26 cellular contexts compared by ENCODE assay signal in the genomic region with DNA sequence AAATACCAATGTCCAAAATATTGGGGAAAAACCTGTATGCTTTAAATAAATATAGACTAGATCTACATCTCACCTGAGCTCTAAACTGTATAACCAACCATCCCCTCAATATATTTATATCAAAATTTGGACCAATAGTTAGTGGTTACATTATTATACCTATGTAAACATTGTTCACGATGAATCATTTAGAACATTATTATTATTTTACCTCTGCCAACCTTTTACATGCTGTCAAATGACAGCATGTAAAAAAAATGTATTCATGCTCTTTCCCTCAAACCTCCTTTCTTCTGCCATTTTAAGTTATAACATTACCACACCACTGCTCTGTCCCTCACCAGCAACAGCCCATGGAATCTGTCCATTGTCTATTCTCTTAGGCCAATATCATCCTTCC. TPM values are rescaled to one million over a fixed set of nuclear protein-coding genes. Genes with fewer than 3 reads are reported as not detected.
DNase-seq lines count a peak whose midpoint lies in the region; ATAC-seq, FAIRE-seq and TF ChIP-seq lines count a peak whose summit lies in the region.
"Had no signal": no experiment of that assay in that cellular context is flagged by ENCODE, and none has a peak within 500 bp of the region (broad histone marks: within the 10 kb centered on the region; RNA-seq: fewer than 3 reads in every experiment).

No MANE protein-coding gene starts in this region.

- no peaks in the 10 kb centered on the region for H3K79me2 ChIP-seq in mammary epithelial cell (ENCODE audit: insufficient read depth, low read length)
- no peaks in the 10 kb centered on the region for H3K79me2 ChIP-seq in H1 (ENCODE audit: control insufficient read depth in 1 of 2, insufficient read depth in 2 of 2, low read length in 2 of 2)

- H3K27ac ChIP-seq in mammary epithelial cell (ENCODE audit: insufficient read depth, low read depth, low read length) = no peak overlapping the region
- no peak overlapping the region for H3K27ac ChIP-seq in breast epithelium
- H3K27ac ChIP-seq in RWPE2 (ENCODE audit: poor library complexity, severe bottlenecking) = no peak overlapping the region
- no peak overlapping the region for H3K27ac ChIP-seq in H1 (ENCODE audit: low read depth, low read length)
- H3K27ac ChIP-seq: 22Rv1, A549, BLaER1 had no signal

- H3K36me3 ChIP-seq in mammary epithelial cell (ENCODE audit: insufficient read depth, low read length) (no peaks in the 10 kb centered on the region), breast epithelium (no peaks in the 10 kb centered on the region), RWPE2 (ENCODE audit: low read depth) (no peaks in the 10 kb centered on the region), H1 (ENCODE audit: control insufficient read depth in 2 of 4, insufficient read depth in 4 of 4, low read length in 3 of 4) (no peaks in the 10 kb centered on the region; a peak in 1 of 8 replicates)
- H3K36me3 ChIP-seq: BE2C, BLaER1 had no signal

- H3K27me3 ChIP-seq in mammary epithelial cell (ENCODE audit: insufficient read depth, low read length) = no peaks in the 10 kb centered on the region
- H3K27me3 ChIP-seq in breast epithelium = no peaks in the 10 kb centered on the region
- H3K27me3 ChIP-seq in RWPE2 (ENCODE audit: insufficient read depth, poor library complexity, severe bottlenecking) = no peaks in the 10 kb centered on the region
- no peaks in the 10 kb centered on the region for H3K27me3 ChIP-seq in H1 (replicated peaks in 1 of 4; ENCODE audit: control insufficient read depth in 3 of 4, extremely low read depth in 1 of 4, insufficient read depth in 3 of 4, low read length in 3 of 4)
- H3K27me3 ChIP-seq: BLaER1 had no signal

- H3K4me3 ChIP-seq in mammary epithelial cell (replicated peaks in 1 of 3; ENCODE audit: insufficient read depth in 1 of 3, low read depth in 2 of 3, low read length in 3 of 3) (no peak overlapping the region), breast epithelium (no peak overlapping the region), RWPE2 (ENCODE audit: severe bottlenecking) (no peak overlapping the region), H1 (ENCODE audit: extremely low read depth in 1 of 4, insufficient read depth in 2 of 4, low read depth in 3 of 4, low read length in 4 of 4) (no peak overlapping the region)
- H3K4me3 ChIP-seq: A549, BLaER1 had no signal

- H2BK20ac ChIP-seq in H1 (ENCODE audit: low read length) = peak overlapping the region; percentile 88

- H4K91ac ChIP-seq in H1 (replicated peaks; ENCODE audit: insufficient read length, low read length) = no peak overlapping the region

- no peak for TF ChIP-seq RAD21 in H1 (IDR thresholded peaks at IDR 0.05 in 1 of 2, conservative IDR thresholded peaks at IDR 0.05 in 1 of 2; ENCODE audit: low read depth in 2 of 2, low read length in 2 of 2)

- H4K8ac ChIP-seq in H1 (ENCODE audit: extremely low read depth, insufficient read depth, low read length) = no peak overlapping the region

- H4K20me1 ChIP-seq in mammary epithelial cell (ENCODE audit: insufficient read depth, low read length) (no peaks in the 10 kb centered on the region), H1 (replicated peaks in 1 of 2; ENCODE audit: control insufficient read depth in 1 of 2, insufficient read depth in 2 of 2, low read length in 2 of 2) (no peaks in the 10 kb centered on the region)
- H4K20me1 ChIP-seq: BLaER1 had no signal

- no peak for TF ChIP-seq POLR2A in breast epithelium (IDR thresholded peaks at IDR 0.05)
- no peak for TF ChIP-seq POLR2A in H1 (IDR thresholded peaks at IDR 0.05; ENCODE audit: control extremely low read depth in 1 of 2, low read depth in 2 of 2, low read length in 2 of 2)
- TF ChIP-seq POLR2A in GM18505 (IDR thresholded peaks at IDR 0.05; ENCODE audit: borderline replicate concordance, extremely low read depth, insufficient read depth, insufficient read length) = no peak

- H2BK120ac ChIP-seq in H1 (replicated peaks; ENCODE audit: low read depth, low read length) = no peak overlapping the region

- no peak overlapping the region for H3K14ac ChIP-seq in H1 (ENCODE audit: insufficient read length)

- H3K9ac ChIP-seq in mammary epithelial cell (ENCODE audit: insufficient read depth, low read length) (no peak overlapping the region), H1 (replicated peaks in 1 of 4; ENCODE audit: extremely low read depth in 1 of 4, low read depth in 3 of 4, low read length in 3 of 4) (no peak overlapping the region)
- H3K9ac ChIP-seq: BLaER1 had no signal

- H3K23ac ChIP-seq in H1 (ENCODE audit: insufficient read length) = no peak overlapping the region

- DNase-seq in mammary epithelial cell (peak; percentile 2), breast epithelium (ENCODE audit: low spot score in 2 of 2) (no peak), RWPE2 (ENCODE audit: low spot score) (no peak), H1 (ENCODE audit: low read depth in 1 of 2, low spot score in 2 of 2) (no peak), EL (no peak), kidney tubule cell (ENCODE audit: low spot score) (no peak)
- DNase-seq: AML-193; BE2C; C1 segment of cervical spinal cord; CD4-positive, alpha-beta memory T cell; CD4-positive, CD25-positive, alpha-beta regulatory T cell; CD8-positive, alpha-beta memory T cell; COR-L47; DMS 273 treated with DMSO at 0.1 percent for 48 hours; DMS153; DMS53; DMS79; DND-41; GF-D8 had no signal

- peak; percentile 65 for ATAC-seq in RWPE2 (ENCODE audit: low read depth)
- no peak for ATAC-seq in GM18505 (IDR thresholded peaks at IDR 0.05; ENCODE audit: unreplicated experiment)
- ATAC-seq: A549 had no signal

- no peaks in the 10 kb centered on the region for H3K9me3 ChIP-seq in mammary epithelial cell (replicated peaks; ENCODE audit: insufficient read depth, low read length)
- H3K9me3 ChIP-seq in breast epithelium = no peaks in the 10 kb centered on the region
- no peaks in the 10 kb centered on the region for H3K9me3 ChIP-seq in RWPE2 (ENCODE audit: severe bottlenecking)
- no peaks in the 10 kb centered on the region for H3K9me3 ChIP-seq in H1 (ENCODE audit: insufficient read depth in 2 of 2, low read depth in 1 of 2, low read length in 1 of 2)
- H3K9me3 ChIP-seq: A549, BE2C, BLaER1 had no signal

- H3K4me2 ChIP-seq in mammary epithelial cell (ENCODE audit: insufficient read depth, low read depth, low read length) (no peak overlapping the region), H1 (ENCODE audit: insufficient read depth in 1 of 2, low read depth in 2 of 2, low read length in 2 of 2) (no peak overlapping the region)
- H3K4me2 ChIP-seq: A549, BLaER1 had no signal

- no peaks in the 10 kb centered on the region for H3K4me1 ChIP-seq in mammary epithelial cell (ENCODE audit: insufficient read depth, low read length)
- H3K4me1 ChIP-seq in breast epithelium = no peaks in the 10 kb centered on the region
- H3K4me1 ChIP-seq in RWPE2 (ENCODE audit: insufficient read depth, poor library complexity, severe bottlenecking) = no peaks in the 10 kb centered on the region
- peaks cover 0 to 3% (median 1%) of the 10 kb centered on the region in 4 experiments; a peak in 3 of 7 replicates for H3K4me1 ChIP-seq in H1 (replicated peaks in 1 of 4; ENCODE audit: control insufficient read depth in 3 of 4, insufficient read depth in 4 of 4, low read length in 3 of 4)
- H3K4me1 ChIP-seq: A549, BE2C, BLaER1 had no signal

- H2BK5ac ChIP-seq in H1 (ENCODE audit: low read depth, low read length) = no peak overlapping the region

- H3K18ac ChIP-seq in H1 (ENCODE audit: extremely low read depth, low read length) = no peak overlapping the region

- peak overlapping the region; percentile 57 for H3K4ac ChIP-seq in H1 (replicated peaks; ENCODE audit: insufficient read length, low read depth, low read length)

- dilution Hi-C loops in mammary epithelial cell (cut with HindIII; ENCODE audit: low sequenced_read_pairs) = no loop called here

- no peak overlapping the region for H2AK5ac ChIP-seq in H1 (ENCODE audit: low read depth, low read length)

- TF ChIP-seq CTCF in mammary epithelial cell (conservative IDR thresholded peaks at IDR 0.05 in 1 of 2, IDR thresholded peaks at IDR 0.05 in 1 of 2; ENCODE audit: extremely low read depth in 1 of 2, insufficient read depth in 1 of 2, low read depth in 1 of 2, low read length in 2 of 2) = no peak
- TF ChIP-seq CTCF in breast epithelium (IDR thresholded peaks at IDR 0.05) = no peak
- TF ChIP-seq CTCF in RWPE2 (IDR thresholded peaks at IDR 0.05; ENCODE audit: poor library complexity, severe bottlenecking) = no peak
- TF ChIP-seq CTCF in H1 (IDR thresholded peaks at IDR 0.05; ENCODE audit: control extremely low read depth in 1 of 3, insufficient read depth in 1 of 3, low read depth in 1 of 3, low read length in 3 of 3) = no peak

- in situ Hi-C loops in mammary epithelial cell (cut with MboI; ENCODE audit: low sequenced_read_pairs in 2 of 2) = no loop called here

- H3K79me1 ChIP-seq in H1 (ENCODE audit: low read depth, low read length) = no peaks in the 10 kb centered on the region

- POLR2A ChIA-PET in H1 (lab: Charles Lee; ENCODE audit: partially characterized antibody) = no interaction called here

- intact Hi-C loops in mammary epithelial cell (cut with micrococcal nuclease) = no loop called here
- intact Hi-C loops in breast epithelium (cut with DNase I; ENCODE audit: low total_unique reads) = no loop called here

- no TSS peak for BruUV-seq in mammary epithelial cell (replicated peaks; lab: Mats Ljungman, UMichigan)

- no peak overlapping the region for H2BK15ac ChIP-seq in H1 (ENCODE audit: low read length)

- H4K5ac ChIP-seq in H1 (ENCODE audit: insufficient read length, low read depth, low read length) = no peak overlapping the region

- no peak overlapping the region for H2BK12ac ChIP-seq in H1 (ENCODE audit: low read depth, low read length)

- CTCF ChIA-PET in mammary epithelial cell (lab: Charles Lee; ENCODE audit: low non-redundant PET) = no interaction called here
- CTCF ChIA-PET in H1 (lab: Charles Lee; ENCODE audit: partially characterized antibody) = interaction anchor here (0.9 to 1.9 kb wide), 6 partner anchors 11 to 136 kb away, joined by 3 to 6 read pairs (median 5); no protein-coding TSS in a partner anchor

- FAIRE-seq in H1 (lab: Jason Lieb, UNC) = no peak
- FAIRE-seq: A549, G401.6, GM12891, GM18507 had no signal

- H3K23me2 ChIP-seq in H1 (ENCODE audit: low read depth, low read length) = no peaks in the 10 kb centered on the region

- WGBS in mammary epithelial cell (ENCODE audit: low coverage, missing lambda C conversion rate) = 40% methylated on average over 1 of the region's 1 CpG
- WGBS in H1 (ENCODE audit: extremely low coverage in 1 of 2, insufficient coverage in 1 of 2, insufficient read length in 1 of 2, insufficient replicate concordance in 2 of 2, low coverage in 1 of 2, low lambda C conversion rate in 2 of 2, missing lambda C conversion rate in 1 of 2), 2 experiments = 92% methylated on average over 1 of the region's 1 CpG; no CpG with 5 or more reads in 1 of the 2 experiments

- H2AFZ ChIP-seq in mammary epithelial cell (ENCODE audit: low read depth, low read length) = no peak overlapping the region
- no peak overlapping the region for H2AFZ ChIP-seq in H1 (ENCODE audit: low read length)

- TF ChIP-seq EP300 in H1 (IDR thresholded peaks at IDR 0.05; ENCODE audit: borderline replicate concordance in 1 of 2, low read depth in 2 of 2, low read length in 2 of 2) = no peak

- no peak overlapping the region for H3K56ac ChIP-seq in H1 (replicated peaks; ENCODE audit: insufficient read length, low read depth, low read length)

RNA-seq across cellular contexts. Expression of a gene that starts 9.6 kb away (rescaled TPM):
- total RNA-seq in mammary epithelial cell (1 to 10 TPM in 1 of 2 donors, under 1 TPM in 1; 0.14 to 1.0 TPM), breast epithelium (1 to 10 TPM; 3.7 to 5.9 (median 5.2) TPM)
- polyA plus RNA-seq in mammary epithelial cell (0.29 TPM), H1 (2011; rRNA removed) (0.38 and 0.41 TPM in 2 replicates)
- polyA minus RNA-seq in mammary epithelial cell = not detected
- 0.61 and 0.97 TPM in 2 replicates for total RNA-seq in H1 (2021; fragmentation: NEBNext Ultra II Directional; extraction: Animal tissue kit (Norgen Biotek cat#: 25700))
- polyA plus RNA-seq in H1 (2011; cell fraction: cytosol; rRNA removed) = 0.65 TPM
- 0.47 TPM for polyA plus RNA-seq in H1 (2011; cell fraction: nucleus; rRNA removed)
- polyA plus RNA-seq in H1 (2012, experiment 1 of 2) = 0.25 to 1.3 TPM (median 0.64 TPM) in 4 replicates
- 0.25 TPM for polyA plus RNA-seq in H1 (2012, experiment 2 of 2)
- 0.77 TPM for polyA plus RNA-seq in H1 (2013, experiment 1 of 2)
- 0.55 TPM for polyA plus RNA-seq in H1 (2013, experiment 2 of 2)
- 1.8 and 4.0 TPM in 2 replicates for polyA minus RNA-seq in H1 (2011; rRNA and poly(A)+ RNA removed)
- polyA minus RNA-seq in H1 (2011; cell fraction: cytosol; rRNA and poly(A)+ RNA removed) = 2.5 TPM
- polyA minus RNA-seq in H1 (2011; cell fraction: nucleus; rRNA and poly(A)+ RNA removed) = 4.2 TPM
